2 cellular contexts compared by ENCODE assay signal in genomic region chr12:62396750-62397149, GRCh38.
TF ChIP-seq lines count a peak whose summit lies in the region.

No MANE protein-coding gene starts in this region.

TF ChIP-seq in IMR-90, 13 proteins besides CTCF, POLR2A, EP300 and RAD21 (continued from another document):
- TF ChIP-seq ELK1 (IDR thresholded peaks at IDR 0.05; ENCODE audit: borderline replicate concordance, low read depth, low read length) = no peak
- TF ChIP-seq CHD1 (IDR thresholded peaks at IDR 0.05; ENCODE audit: low read depth, low read length) = no peak
- TF ChIP-seq MAZ (IDR thresholded peaks at IDR 0.05; ENCODE audit: borderline replicate concordance, low read depth, low read length) = no peak
- no peak for TF ChIP-seq MXI1 (IDR thresholded peaks at IDR 0.05; ENCODE audit: borderline replicate concordance, low read depth, low read length)
- TF ChIP-seq CEBPB (IDR thresholded peaks at IDR 0.05; ENCODE audit: low read depth, low read length) = no peak
- no peak for TF ChIP-seq BHLHE40 (IDR thresholded peaks at IDR 0.05; ENCODE audit: low read depth, low read length)

TF ChIP-seq in HepG2, 621 proteins besides CTCF, POLR2A, EP300 and RAD21 (continued from another document):
- TF ChIP-seq MAX (IDR thresholded peaks at IDR 0.05) (no peak), ZNF761 (CRISPR knock-in tag; conservative IDR thresholded peaks at IDR 0.05) (no peak), DNMT1 (CRISPR knock-in tag; IDR thresholded peaks at IDR 0.05) (no peak), ZBTB46 (CRISPR knock-in tag; IDR thresholded peaks at IDR 0.05; ENCODE audit: borderline replicate concordance) (no peak), MTA1 (CRISPR knock-in tag; IDR thresholded peaks at IDR 0.05; ENCODE audit: borderline replicate concordance) (no peak)
TF ChIP-seq in HepG2: peak in this region for 0.
